20 cellular contexts compared by ENCODE assay signal in the genomic region with DNA sequence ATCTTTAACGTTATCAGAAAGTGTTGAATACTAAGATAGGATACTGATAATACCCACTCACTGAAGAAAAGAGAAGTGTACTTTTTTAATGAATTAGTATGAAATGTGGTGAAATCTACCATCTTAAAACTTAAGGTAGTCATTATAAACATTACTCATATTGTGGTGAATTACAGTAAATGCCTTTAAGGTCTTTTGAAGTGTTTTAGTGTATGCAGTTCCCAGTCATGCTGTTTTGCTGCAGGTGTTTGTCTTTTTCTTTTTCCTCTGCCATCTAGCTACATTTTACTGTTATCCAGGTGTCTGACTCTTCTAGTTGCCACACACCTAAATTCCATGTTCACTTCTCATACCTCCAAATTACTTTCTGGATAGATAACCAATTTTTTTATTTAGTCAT.
"Had no signal": no experiment of that assay in that cellular context is flagged by ENCODE, and none has a peak within 500 bp of the region (broad histone marks: within the 10 kb centered on the region; RNA-seq: fewer than 3 reads in every experiment).

No MANE protein-coding gene starts in this region.

- H3K4me3 Mint-ChIP-seq: endodermal cell, naive B cell had no signal

- H3K27ac Mint-ChIP-seq: endodermal cell had no signal

- H3K9me3 Mint-ChIP-seq: endodermal cell, naive B cell had no signal

- DNase-seq: activated CD4-positive, CD25-positive, alpha-beta regulatory T cell treated with anti-CD3 and anti-CD28 coated beads, Interleukin-2, amount 50 U/mL, for 72 hours; activated CD8-positive, alpha-beta memory T cell treated with anti-CD3 and anti-CD28 coated beads, Interleukin-2, amount 50 U/mL, for 4 hours; aorta; brain microvascular endothelial cell; central memory CD4-positive, alpha-beta T cell; dorsolateral prefrontal cortex; endodermal cell; foreskin fibroblast; mesenchymal stem cell; mucosa of descending colon; naive B cell; ovary; psoas muscle; right cardiac atrium; stimulated activated naive CD8-positive, alpha-beta T cell treated with anti-CD3 and anti-CD28 coated beads, Interleukin-15, Interleukin-2, amounts not matched to agents 100 U/mL and 50 U/mL, for 24 hours; substantia nigra; T-helper 1 cell; T1000; tibial artery; uterus had no signal

- H3K27me3 Mint-ChIP-seq: naive B cell had no signal

- ATAC-seq: mucosa of descending colon; psoas muscle; right cardiac atrium; stimulated activated naive CD8-positive, alpha-beta T cell treated with anti-CD3 and anti-CD28 coated beads, Interleukin-15, Interleukin-2, amounts not matched to agents 100 U/mL and 50 U/mL, for 24 hours had no signal

- H3K4me1 Mint-ChIP-seq: endodermal cell had no signal
